In genomic region chr3:9862391-9863235, GRCh38 we compare ENCODE assay signal across 8 cellular contexts. TPM values are rescaled to one million over a fixed set of nuclear protein-coding genes. Genes with fewer than 3 reads are reported as not detected.
DNase-seq lines count a peak whose midpoint lies in the region; ATAC-seq, FAIRE-seq and TF ChIP-seq lines count a peak whose summit lies in the region.

No MANE protein-coding gene starts in this region.

- peaks cover 10% of the 10 kb centered on the region for H3K27me3 Mint-ChIP-seq in central memory CD8-positive, alpha-beta T cell

- peak overlapping the region in 3 of 11 experiments; percentile 31 to 48 (median 41); a peak in 4 of 22 replicates for H3K9ac ChIP-seq in BLaER1 treated with 17β-estradiol and CSF1 and Interleukin-3, amounts not matched to agents 10 nM and 100 nM
- H3K9ac ChIP-seq in MM.1S (ENCODE audit: low read length) (no peak overlapping the region), HepG2 (ENCODE audit: insufficient read depth, low read depth, low read length) (peak overlapping the region; percentile 61)

- H3K9me2 ChIP-seq in MM.1S (replicated peaks; ENCODE audit: insufficient read depth, low read length): no peaks in the 10 kb centered on the region

- no TSS peak for BruUV-seq in HepG2 (replicated peaks; lab: Mats Ljungman, UMichigan)

- intact Hi-C loops in HepG2 (cut with micrococcal nuclease; ENCODE audit: unreplicated experiment): loop anchor here (1.0 to 2.0 kb wide), 5 partner anchors 16 to 85 kb away; partner anchors contain the start of gene JAGN1

- H4K20me1 ChIP-seq in BLaER1 treated with 17β-estradiol and CSF1 and Interleukin-3, amounts not matched to agents 10 nM and 100 nM: no peaks in the 10 kb centered on the region
- H4K20me1 ChIP-seq in MM.1S (ENCODE audit: insufficient read depth, low read length): no peaks in the 10 kb centered on the region
- no peaks in the 10 kb centered on the region for H4K20me1 ChIP-seq in HepG2 (ENCODE audit: insufficient read depth, low read length)

- H3K36me3 Mint-ChIP-seq in central memory CD8-positive, alpha-beta T cell (ENCODE audit: insufficient read depth): no peaks in the 10 kb centered on the region

- POLR2A ChIA-PET in HepG2 (lab: Yijun Ruan, JAX): interaction anchor here (0.7 to 6.6 kb wide), 6 partner anchors 28 to 84 kb away, joined by 5 to 153 read pairs (median 20); partner anchors contain the start of genes CRELD1, IL17RC, IL17RE and JAGN1

- no peaks in the 10 kb centered on the region for H3K4me1 Mint-ChIP-seq in central memory CD8-positive, alpha-beta T cell

- TF ChIP-seq POLR2A in HepG2 (IDR thresholded peaks at IDR 0.05; ENCODE audit: insufficient read depth in 1 of 2, low read depth in 2 of 2, low read length in 2 of 2): peak in 1 of 2 experiments; percentile 80; a peak in 3 of 4 replicates

- H3K4me2 ChIP-seq in BLaER1 treated with 17β-estradiol and CSF1 and Interleukin-3, amounts not matched to agents 10 nM and 100 nM: peak overlapping the region; percentile 21 to 68 (median 39); a peak in 20 of 22 replicates
- H3K4me2 ChIP-seq in MM.1S (ENCODE audit: low read depth, low read length): peak overlapping the region; percentile 24; the same call in 1 of the 2 replicates
- peak overlapping the region; percentile 80 for H3K4me2 ChIP-seq in HepG2 (ENCODE audit: low read depth, low read length)

- H3F3A ChIP-seq in MM.1S (ENCODE audit: insufficient read depth, low read length): no peaks in the 10 kb centered on the region

- H2AFZ ChIP-seq in MM.1S (ENCODE audit: low read length) (0 out of 2 replicates have a peak overlapping the region, but pooled peaks have one; percentile 31), HepG2 (ENCODE audit: low read length) (no peak overlapping the region)

- peak; percentile 98 for TF ChIP-seq RAD21 in HepG2 (CRISPR knock-in tag; IDR thresholded peaks at IDR 0.05)

- peaks cover 0 to 7% (median 0%) of the 10 kb centered on the region in 10 experiments; a peak in 3 of 20 replicates for H3K4me1 ChIP-seq in BLaER1 treated with 17β-estradiol and CSF1 and Interleukin-3, amounts not matched to agents 10 nM and 100 nM
- H3K4me1 ChIP-seq in MM.1S (ENCODE audit: low read length): no peaks in the 10 kb centered on the region
- peaks cover 45% of the 10 kb centered on the region for H3K4me1 ChIP-seq in HepG2 (ENCODE audit: insufficient read depth, low read length)

- peak; percentile 8; the same call in 1 of the 2 replicates for TF ChIP-seq CTCF in MM.1S (IDR thresholded peaks at IDR 0.05; ENCODE audit: low read length)
- TF ChIP-seq CTCF in HepG2 (CRISPR knock-in tag; IDR thresholded peaks at IDR 0.05): peak; percentile 90

- peak overlapping the region in 2 of 10 experiments; percentile 18 to 24; a peak in 3 of 20 replicates for H3K4me3 ChIP-seq in BLaER1 treated with 17β-estradiol and CSF1 and Interleukin-3, amounts not matched to agents 10 nM and 100 nM
- no peak overlapping the region for H3K4me3 ChIP-seq in MM.1S (ENCODE audit: low read length)
- peak overlapping the region; percentile 43 to 77 (median 72) for H3K4me3 ChIP-seq in HepG2 (replicated peaks in 1 of 3; ENCODE audit: insufficient read depth in 1 of 3, low read depth in 2 of 3, low read length in 3 of 3)

- peak overlapping the region; percentile 49 for H3K4me3 Mint-ChIP-seq in central memory CD8-positive, alpha-beta T cell

- WGBS in HepG2 (ENCODE audit: low lambda C conversion rate): 0% methylated on average over 2 of the region's 52 CpGs

- no peak overlapping the region for H3K27ac ChIP-seq in BLaER1 treated with 17β-estradiol and CSF1 and Interleukin-3, amounts not matched to agents 10 nM and 100 nM
- H3K27ac ChIP-seq in MM.1S (ENCODE audit: low read length) (no peak overlapping the region), HepG2 (ENCODE audit: extremely low read length, insufficient read depth, low read length) (peak overlapping the region; percentile 22)

- TF ChIP-seq EP300 in HepG2 (IDR thresholded peaks at IDR 0.05; ENCODE audit: low read depth in 2 of 2, low read length in 2 of 2) (no peak), HepG2 (CRISPR knock-in tag; IDR thresholded peaks at IDR 0.05; ENCODE audit: borderline replicate concordance) (no peak)

- ATAC-seq in central memory CD8-positive, alpha-beta T cell (replicated peaks; ENCODE audit: extremely low read depth, poor library complexity, severe bottlenecking): no peak
- peak; percentile 93 for ATAC-seq in HepG2
- ATAC-seq in HG03175 (IDR thresholded peaks at IDR 0.05; ENCODE audit: unreplicated experiment): no peak

- no peak for FAIRE-seq in HepG2 (lab: Jason Lieb, UNC)

- no peaks in the 10 kb centered on the region for H3K36me3 ChIP-seq in BLaER1 treated with 17β-estradiol and CSF1 and Interleukin-3, amounts not matched to agents 10 nM and 100 nM
- H3K36me3 ChIP-seq in MM.1S (replicated peaks; ENCODE audit: insufficient read depth, low read length) (no peaks in the 10 kb centered on the region), HepG2 (replicated peaks in 1 of 2; ENCODE audit: control insufficient read depth in 1 of 2, insufficient read depth in 2 of 2, low read length in 2 of 2) (no peaks in the 10 kb centered on the region)

- no peaks in the 10 kb centered on the region for H3K9me3 ChIP-seq in BLaER1 treated with 17β-estradiol and CSF1 and Interleukin-3, amounts not matched to agents 10 nM and 100 nM (replicated peaks in 1 of 11)
- H3K9me3 ChIP-seq in MM.1S (replicated peaks; ENCODE audit: insufficient read depth, low read length): no peaks in the 10 kb centered on the region
- no peaks in the 10 kb centered on the region for H3K9me3 ChIP-seq in HepG2 (ENCODE audit: low read length)

- CTCF ChIA-PET in HepG2 (lab: Yijun Ruan, JAX; ENCODE audit: low intra/inter-chr PET ratio, low total read pairs): interaction anchor here (0.8 to 1.8 kb wide), 5 partner anchors 26 to 84 kb away, joined by 3 to 14 read pairs (median 4); no protein-coding TSS in a partner anchor

- DNase-seq in MM.1S (no peak), HepG2 (ENCODE audit: low spot score) (peak; percentile 74), NCI-H128 (lab: John Stamatoyannopoulos, UW; ENCODE audit: unreplicated experiment) (no peak), midbrain (lab: John Stamatoyannopoulos, UW) (no peak)
- no peak for DNase-seq in central memory CD8-positive, alpha-beta T cell (ENCODE audit: low spot score in 2 of 2)
- DNase-seq in stimulated activated CD8-positive, alpha-beta memory T cell treated with anti-CD3 and anti-CD28 coated beads, Interleukin-7, amount 100 ng/mL, for 48 hours (ENCODE audit: extremely low read depth in 1 of 2, low read depth in 1 of 2): peak; percentile 10 to 16

- no peaks in the 10 kb centered on the region for H3K9me3 Mint-ChIP-seq in central memory CD8-positive, alpha-beta T cell

- in situ Hi-C loops in HepG2 (cut with HindIII; ENCODE audit: extremely low pct_ligation_motif_present, low pct_unique_long_range_greater_than_20kb): loop anchor here (5.0 kb wide), 1 partner anchor 35 kb away; no protein-coding TSS in a partner anchor

- H3K79me2 ChIP-seq in MM.1S (ENCODE audit: low read length) (no peaks in the 10 kb centered on the region), HepG2 (ENCODE audit: insufficient read depth, low read length) (no peaks in the 10 kb centered on the region)

- no peak overlapping the region for H3K27ac Mint-ChIP-seq in central memory CD8-positive, alpha-beta T cell (ENCODE audit: low read depth)

- H3K27me3 ChIP-seq in BLaER1 treated with 17β-estradiol and CSF1 and Interleukin-3, amounts not matched to agents 10 nM and 100 nM: peaks cover 5 to 12% (median 9%) of the 10 kb centered on the region in 11 experiments; a peak in 13 of 22 replicates
- H3K27me3 ChIP-seq in MM.1S (replicated peaks; ENCODE audit: insufficient read depth, low read length): no peaks in the 10 kb centered on the region
- peaks cover 0 to 12% of the 10 kb centered on the region in 2 experiments; a peak in 2 of 5 replicates for H3K27me3 ChIP-seq in HepG2 (ENCODE audit: control insufficient read depth in 1 of 2, insufficient read depth in 2 of 2, low read length in 2 of 2)

RNA-seq across cellular contexts. Expression of gene CIDEC, which starts 17.4 kb away (rescaled TPM):
- 2.5 and 2.8 TPM in 2 replicates for total RNA-seq in HepG2 (2016; rRNA removed; fragmentation: Illumina TruSeq; extraction: Trizol)
- total RNA-seq in HepG2 (2016; cell fraction: cytosol; rRNA removed; fragmentation: Illumina TruSeq; extraction: Trizol; ENCODE audit: low read depth): 0.71 and 0.79 TPM in 2 replicates
- total RNA-seq in HepG2 (2016; cell fraction: insoluble cytoplasmic fraction; rRNA removed; fragmentation: Illumina TruSeq; extraction: Trizol): 2.8 and 3.0 TPM in 2 replicates
- total RNA-seq in HepG2 (2016; cell fraction: membrane; rRNA removed; fragmentation: Illumina TruSeq; extraction: Trizol): 1.1 TPM in 2 replicates
- total RNA-seq in HepG2 (2016; cell fraction: nucleus; rRNA removed; fragmentation: Illumina TruSeq; extraction: Trizol): 1.1 and 1.7 TPM in 2 replicates
- polyA plus RNA-seq in HepG2 (2011; rRNA removed): 10.4 and 19.6 TPM in 2 replicates
- polyA plus RNA-seq in HepG2 (2011; cell fraction: cytosol; rRNA removed): 11.0 and 15.5 TPM in 2 replicates
- 4.8 and 7.9 TPM in 2 replicates for polyA plus RNA-seq in HepG2 (2011; cell fraction: nucleus; rRNA removed)
- polyA plus RNA-seq in HepG2 (2012): 9.7 and 16.5 TPM in 2 replicates
- polyA plus RNA-seq in HepG2 (2016; cell fraction: cytosol; fragmentation: Illumina TruSeq; extraction: Trizol; ENCODE audit: low read depth): 0.90 and 1.2 TPM in 2 replicates
- polyA plus RNA-seq in HepG2 (2016; cell fraction: insoluble cytoplasmic fraction; fragmentation: Illumina TruSeq; extraction: Trizol; ENCODE audit: low read depth): 4.1 and 5.5 TPM in 2 replicates
- polyA plus RNA-seq in HepG2 (2016; cell fraction: membrane; fragmentation: Illumina TruSeq; extraction: Trizol; ENCODE audit: low read depth): 1.00 and 1.2 TPM in 2 replicates
- 1.8 and 2.8 TPM in 2 replicates for polyA plus RNA-seq in HepG2 (2016; cell fraction: nucleus; fragmentation: Illumina TruSeq; extraction: Trizol; ENCODE audit: insufficient read depth, low read depth)
- polyA minus RNA-seq in HepG2 (2011; rRNA and poly(A)+ RNA removed; ENCODE audit: low replicate concordance): 9.9 TPM in 1 of 2 replicates, not detected in the other
- polyA minus RNA-seq in HepG2 (2011; cell fraction: cytosol; rRNA and poly(A)+ RNA removed): 3.8 and 7.9 TPM in 2 replicates
- polyA minus RNA-seq in HepG2 (2011; cell fraction: nucleus; rRNA and poly(A)+ RNA removed): 2.4 and 5.2 TPM in 2 replicates

RNA-seq across cellular contexts. Expression of gene RPUSD3, which starts 18.8 kb away (rescaled TPM):
- 30.3 and 32.1 TPM in 2 replicates for total RNA-seq in HepG2 (2016; rRNA removed; fragmentation: Illumina TruSeq; extraction: Trizol)
- 19.4 and 22.8 TPM in 2 replicates for total RNA-seq in HepG2 (2016; cell fraction: cytosol; rRNA removed; fragmentation: Illumina TruSeq; extraction: Trizol; ENCODE audit: low read depth)
- total RNA-seq in HepG2 (2016; cell fraction: insoluble cytoplasmic fraction; rRNA removed; fragmentation: Illumina TruSeq; extraction: Trizol): 31.0 and 32.4 TPM in 2 replicates
- total RNA-seq in HepG2 (2016; cell fraction: membrane; rRNA removed; fragmentation: Illumina TruSeq; extraction: Trizol): 23.0 and 24.2 TPM in 2 replicates
- 15.6 and 16.2 TPM in 2 replicates for total RNA-seq in HepG2 (2016; cell fraction: nucleus; rRNA removed; fragmentation: Illumina TruSeq; extraction: Trizol)
- polyA plus RNA-seq in HepG2 (2011; rRNA removed): 48.7 and 55.5 TPM in 2 replicates
- 24.5 and 32.1 TPM in 2 replicates for polyA plus RNA-seq in HepG2 (2011; cell fraction: cytosol; rRNA removed)
- polyA plus RNA-seq in HepG2 (2011; cell fraction: nucleus; rRNA removed): 33.9 and 36.3 TPM in 2 replicates
- polyA plus RNA-seq in HepG2 (2012): 23.0 and 27.6 TPM in 2 replicates
- polyA plus RNA-seq in HepG2 (2016; cell fraction: cytosol; fragmentation: Illumina TruSeq; extraction: Trizol; ENCODE audit: low read depth): 12.3 and 13.4 TPM in 2 replicates
- polyA plus RNA-seq in HepG2 (2016; cell fraction: insoluble cytoplasmic fraction; fragmentation: Illumina TruSeq; extraction: Trizol; ENCODE audit: low read depth): 42.6 and 42.9 TPM in 2 replicates
- 17.8 TPM in 2 replicates for polyA plus RNA-seq in HepG2 (2016; cell fraction: membrane; fragmentation: Illumina TruSeq; extraction: Trizol; ENCODE audit: low read depth)
- polyA plus RNA-seq in HepG2 (2016; cell fraction: nucleus; fragmentation: Illumina TruSeq; extraction: Trizol; ENCODE audit: insufficient read depth, low read depth): 39.3 and 39.8 TPM in 2 replicates
- 49.6 and 51.5 TPM in 2 replicates for polyA minus RNA-seq in HepG2 (2011; rRNA and poly(A)+ RNA removed; ENCODE audit: low replicate concordance)
- polyA minus RNA-seq in HepG2 (2011; cell fraction: cytosol; rRNA and poly(A)+ RNA removed): 11.9 and 14.9 TPM in 2 replicates
- 5.7 and 11.1 TPM in 2 replicates for polyA minus RNA-seq in HepG2 (2011; cell fraction: nucleus; rRNA and poly(A)+ RNA removed)

RNA-seq across cellular contexts. Expression of gene JAGN1, which starts 27.8 kb away (rescaled TPM):
- total RNA-seq in HepG2 (2016; rRNA removed; fragmentation: Illumina TruSeq; extraction: Trizol): 40.9 and 50.9 TPM in 2 replicates
- total RNA-seq in HepG2 (2016; cell fraction: cytosol; rRNA removed; fragmentation: Illumina TruSeq; extraction: Trizol; ENCODE audit: low read depth): 30.5 and 31.6 TPM in 2 replicates
- total RNA-seq in HepG2 (2016; cell fraction: insoluble cytoplasmic fraction; rRNA removed; fragmentation: Illumina TruSeq; extraction: Trizol): 39.2 and 48.3 TPM in 2 replicates
- 58.9 and 62.5 TPM in 2 replicates for total RNA-seq in HepG2 (2016; cell fraction: membrane; rRNA removed; fragmentation: Illumina TruSeq; extraction: Trizol)
- total RNA-seq in HepG2 (2016; cell fraction: nucleus; rRNA removed; fragmentation: Illumina TruSeq; extraction: Trizol): 26.1 and 35.8 TPM in 2 replicates
- polyA plus RNA-seq in HepG2 (2011; rRNA removed): 49.9 and 59.1 TPM in 2 replicates
- polyA plus RNA-seq in HepG2 (2011; cell fraction: cytosol; rRNA removed): 62.8 and 77.2 TPM in 2 replicates
- polyA plus RNA-seq in HepG2 (2011; cell fraction: nucleus; rRNA removed): 15.6 and 21.2 TPM in 2 replicates
- 51.5 and 51.6 TPM in 2 replicates for polyA plus RNA-seq in HepG2 (2012)
- polyA plus RNA-seq in HepG2 (2016; cell fraction: cytosol; fragmentation: Illumina TruSeq; extraction: Trizol; ENCODE audit: low read depth): 34.8 and 36.6 TPM in 2 replicates
- polyA plus RNA-seq in HepG2 (2016; cell fraction: insoluble cytoplasmic fraction; fragmentation: Illumina TruSeq; extraction: Trizol; ENCODE audit: low read depth): 49.7 and 50.5 TPM in 2 replicates
- 63.1 and 68.7 TPM in 2 replicates for polyA plus RNA-seq in HepG2 (2016; cell fraction: membrane; fragmentation: Illumina TruSeq; extraction: Trizol; ENCODE audit: low read depth)
- polyA plus RNA-seq in HepG2 (2016; cell fraction: nucleus; fragmentation: Illumina TruSeq; extraction: Trizol; ENCODE audit: insufficient read depth, low read depth): 55.7 and 65.1 TPM in 2 replicates
- 106 and 114 TPM in 2 replicates for polyA minus RNA-seq in HepG2 (2011; rRNA and poly(A)+ RNA removed; ENCODE audit: low replicate concordance)
- 28.1 and 40.9 TPM in 2 replicates for polyA minus RNA-seq in HepG2 (2011; cell fraction: cytosol; rRNA and poly(A)+ RNA removed)
- 16.2 and 24.0 TPM in 2 replicates for polyA minus RNA-seq in HepG2 (2011; cell fraction: nucleus; rRNA and poly(A)+ RNA removed)

RNA-seq across cellular contexts. Expression of gene IL17RE, which starts 40.0 kb away (rescaled TPM):
- 6.7 and 14.5 TPM in 2 replicates for total RNA-seq in HepG2 (2016; rRNA removed; fragmentation: Illumina TruSeq; extraction: Trizol)
- 2.7 and 3.5 TPM in 2 replicates for total RNA-seq in HepG2 (2016; cell fraction: cytosol; rRNA removed; fragmentation: Illumina TruSeq; extraction: Trizol; ENCODE audit: low read depth)
- 6.0 and 11.8 TPM in 2 replicates for total RNA-seq in HepG2 (2016; cell fraction: insoluble cytoplasmic fraction; rRNA removed; fragmentation: Illumina TruSeq; extraction: Trizol)
- 4.7 and 5.3 TPM in 2 replicates for total RNA-seq in HepG2 (2016; cell fraction: membrane; rRNA removed; fragmentation: Illumina TruSeq; extraction: Trizol)
- 15.9 and 16.0 TPM in 2 replicates for total RNA-seq in HepG2 (2016; cell fraction: nucleus; rRNA removed; fragmentation: Illumina TruSeq; extraction: Trizol)
- 24.1 and 36.3 TPM in 2 replicates for polyA plus RNA-seq in HepG2 (2011; rRNA removed)
- 12.1 and 13.8 TPM in 2 replicates for polyA plus RNA-seq in HepG2 (2011; cell fraction: cytosol; rRNA removed)
- polyA plus RNA-seq in HepG2 (2011; cell fraction: nucleus; rRNA removed): 99.7 and 101 TPM in 2 replicates
- 13.7 and 18.1 TPM in 2 replicates for polyA plus RNA-seq in HepG2 (2012)
- 2.0 and 2.3 TPM in 2 replicates for polyA plus RNA-seq in HepG2 (2016; cell fraction: cytosol; fragmentation: Illumina TruSeq; extraction: Trizol; ENCODE audit: low read depth)
- polyA plus RNA-seq in HepG2 (2016; cell fraction: insoluble cytoplasmic fraction; fragmentation: Illumina TruSeq; extraction: Trizol; ENCODE audit: low read depth): 7.0 and 8.1 TPM in 2 replicates
- polyA plus RNA-seq in HepG2 (2016; cell fraction: membrane; fragmentation: Illumina TruSeq; extraction: Trizol; ENCODE audit: low read depth): 3.3 and 3.7 TPM in 2 replicates
- 31.0 and 39.3 TPM in 2 replicates for polyA plus RNA-seq in HepG2 (2016; cell fraction: nucleus; fragmentation: Illumina TruSeq; extraction: Trizol; ENCODE audit: insufficient read depth, low read depth)
- polyA minus RNA-seq in HepG2 (2011; rRNA and poly(A)+ RNA removed; ENCODE audit: low replicate concordance): 2.4 and 35.1 TPM in 2 replicates
- polyA minus RNA-seq in HepG2 (2011; cell fraction: cytosol; rRNA and poly(A)+ RNA removed): 6.0 and 7.9 TPM in 2 replicates
- 22.7 and 33.4 TPM in 2 replicates for polyA minus RNA-seq in HepG2 (2011; cell fraction: nucleus; rRNA and poly(A)+ RNA removed)

RNA-seq across cellular contexts. Expression of gene TTLL3, which starts 52.6 kb away (rescaled TPM):
- 1.9 and 9.5 TPM in 2 replicates for total RNA-seq in HepG2 (2016; rRNA removed; fragmentation: Illumina TruSeq; extraction: Trizol)
- total RNA-seq in HepG2 (2016; cell fraction: cytosol; rRNA removed; fragmentation: Illumina TruSeq; extraction: Trizol; ENCODE audit: low read depth): 2.5 and 4.8 TPM in 2 replicates
- total RNA-seq in HepG2 (2016; cell fraction: insoluble cytoplasmic fraction; rRNA removed; fragmentation: Illumina TruSeq; extraction: Trizol): 3.0 and 10.9 TPM in 2 replicates
- 2.5 and 4.3 TPM in 2 replicates for total RNA-seq in HepG2 (2016; cell fraction: membrane; rRNA removed; fragmentation: Illumina TruSeq; extraction: Trizol)
- total RNA-seq in HepG2 (2016; cell fraction: nucleus; rRNA removed; fragmentation: Illumina TruSeq; extraction: Trizol): 18.5 and 22.1 TPM in 2 replicates
- polyA plus RNA-seq in HepG2 (2011; rRNA removed): 51.2 and 59.3 TPM in 2 replicates
- polyA plus RNA-seq in HepG2 (2011; cell fraction: cytosol; rRNA removed): 10.0 and 13.7 TPM in 2 replicates
- polyA plus RNA-seq in HepG2 (2011; cell fraction: nucleus; rRNA removed): 463 and 502 TPM in 2 replicates
- 30.3 and 36.9 TPM in 2 replicates for polyA plus RNA-seq in HepG2 (2012)
- polyA plus RNA-seq in HepG2 (2016; cell fraction: cytosol; fragmentation: Illumina TruSeq; extraction: Trizol; ENCODE audit: low read depth): 0.27 and 0.43 TPM in 2 replicates
- polyA plus RNA-seq in HepG2 (2016; cell fraction: insoluble cytoplasmic fraction; fragmentation: Illumina TruSeq; extraction: Trizol; ENCODE audit: low read depth): 2.5 and 2.6 TPM in 2 replicates
- 0.88 and 2.6 TPM in 2 replicates for polyA plus RNA-seq in HepG2 (2016; cell fraction: membrane; fragmentation: Illumina TruSeq; extraction: Trizol; ENCODE audit: low read depth)
- 92.7 and 95.3 TPM in 2 replicates for polyA plus RNA-seq in HepG2 (2016; cell fraction: nucleus; fragmentation: Illumina TruSeq; extraction: Trizol; ENCODE audit: insufficient read depth, low read depth)
- polyA minus RNA-seq in HepG2 (2011; rRNA and poly(A)+ RNA removed; ENCODE audit: low replicate concordance): 42.0 and 56.1 TPM in 2 replicates
- 3.3 and 3.7 TPM in 2 replicates for polyA minus RNA-seq in HepG2 (2011; cell fraction: cytosol; rRNA and poly(A)+ RNA removed)
- polyA minus RNA-seq in HepG2 (2011; cell fraction: nucleus; rRNA and poly(A)+ RNA removed): 83.4 and 89.9 TPM in 2 replicates

Comparison
In these comparisons a context has a peak if more than half of its experiments do, and no peak if none do; other contexts are left out.
1. H3K4me2 ChIP-seq: peak in every context shown above with its lines; median percentile 80 in HepG2; 39 in BLaER1 treated with 17β-estradiol and CSF1 and Interleukin-3, amounts not matched to agents 10 nM and 100 nM; 24 in MM.1S.
2. DNase-seq: peak in HepG2 (single experiment) and stimulated activated CD8-positive, alpha-beta memory T cell treated with anti-CD3 and anti-CD28 coated beads, Interleukin-7, amount 100 ng/mL, for 48 hours (2 of 2); none in MM.1S (single experiment), central memory CD8-positive, alpha-beta T cell (0 of 2), NCI-H128 (single experiment) and midbrain (single experiment).